8 cellular contexts compared by ENCODE assay signal in the genomic region with DNA sequence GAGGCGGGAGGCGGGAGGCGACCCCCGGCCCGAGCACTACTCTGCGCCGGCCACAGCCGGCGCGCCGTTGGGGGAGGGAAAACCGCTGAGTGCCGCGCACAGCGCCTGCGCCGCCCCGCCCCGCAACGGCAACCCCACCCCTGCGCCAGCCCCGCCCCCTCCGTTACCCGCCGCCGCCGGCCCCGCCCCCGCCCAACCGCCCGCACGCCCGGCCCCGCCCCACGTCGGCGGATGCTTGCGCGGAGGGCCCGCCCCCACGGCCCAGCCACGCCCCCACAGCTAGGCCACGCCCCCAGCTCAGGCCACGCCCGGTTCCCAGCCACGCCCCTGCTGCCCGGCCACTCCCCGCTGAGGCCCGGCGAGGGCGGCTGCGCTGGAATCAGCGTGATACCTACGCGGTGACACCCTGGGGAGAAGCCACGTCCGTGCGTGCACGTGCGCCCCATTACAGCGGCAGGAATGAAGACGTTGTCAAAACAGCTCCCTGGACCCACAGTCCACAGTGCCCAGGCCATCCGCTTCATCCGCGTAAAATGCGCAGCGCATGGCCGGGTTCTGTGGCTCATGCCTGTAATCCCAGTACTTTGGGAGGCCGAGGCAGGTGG. TPM values are rescaled to one million over a fixed set of nuclear protein-coding genes. Genes with fewer than 3 reads are reported as not detected.
DNase-seq lines count a peak whose midpoint lies in the region; ATAC-seq, FAIRE-seq and TF ChIP-seq lines count a peak whose summit lies in the region.

A gene (minus strand): TSS at position 91 of the 605 bp plus-strand sequence. CDS start 152 bp downstream, outside the sequence.

- no peak for TF ChIP-seq EP300 in A549 (IDR thresholded peaks at IDR 0.05)

- FAIRE-seq in A549 (lab: Jason Lieb, UNC), result no peak

- H3K27ac ChIP-seq in A549, result peak within 1 kb of the TSS; percentile 75 to 91
- H3K27ac ChIP-seq in right lobe of liver, result no peak within 1 kb of the TSS

- CTCF ChIA-PET in A549 (lab: Yijun Ruan, JAX), result interaction anchor here (0.9 to 6.1 kb wide), 5 partner anchors 13 to 111 kb away, joined by 3 to 40 read pairs (median 4); no protein-coding TSS in a partner anchor

- H3K4me3 ChIP-seq in A549, result peak within 1 kb of the TSS; percentile 81
- peak within 1 kb of the TSS; percentile 23 to 61 (median 37) for H3K4me3 ChIP-seq in right lobe of liver

- H3K9me3 ChIP-seq in A549 (peaks cover 16% of the 10 kb centered on the region), right lobe of liver (no peaks in the 10 kb centered on the region)

- no peak for TF ChIP-seq RAD21 in A549 (conservative IDR thresholded peaks at IDR 0.05 in 1 of 2, IDR thresholded peaks at IDR 0.05 in 1 of 2)

- intact Hi-C loops in right lobe of liver (cut with DNase I), result no loop called here

- TF ChIP-seq POLR2A in A549 (IDR thresholded peaks at IDR 0.05; ENCODE audit: low read length) (no peak; the same call in 1 of the 2 replicates), GM18526 (IDR thresholded peaks at IDR 0.05; ENCODE audit: extremely low read depth, insufficient read length) (peak; percentile 30), right lobe of liver (IDR thresholded peaks at IDR 0.05) (no peak)

- DNase-seq in A549 (ENCODE audit: low read depth in 1 of 2, low spot score in 1 of 2), result peak; percentile 68 to 90
- DNase-seq in NCI-H748 (lab: John Stamatoyannopoulos, UW; ENCODE audit: unreplicated experiment), result peak; percentile 77
- DNase-seq in activated CD4-positive, alpha-beta T cell treated with anti-CD3 and anti-CD28 coated beads, Interleukin-2, amount 50 U/mL, for 24 hours (ENCODE audit: low read depth in 1 of 2, low spot score in 1 of 2), result peak; percentile 89 to 96
- DNase-seq in dermis blood vessel endothelial cell, result peak; percentile 94
- DNase-seq in right lobe of liver, result peak; percentile 94 to 95 (median 95)
- DNase-seq in stimulated activated CD4-positive, alpha-beta T cell treated with anti-CD3 and anti-CD28 coated beads, Interleukin-4, amount 100 ng/mL, for 4 hours, result peak; percentile 89 to 96

- TF ChIP-seq CTCF in A549 (IDR thresholded peaks at IDR 0.05) (no peak), right lobe of liver (IDR thresholded peaks at IDR 0.05) (no peak)

- POLR2A ChIA-PET in A549 (lab: Yijun Ruan, JAX), result interaction anchor here (0.7 to 1.0 kb wide), 3 partner anchors 14 to 238 kb away, joined by 3 to 4 read pairs (median 3); no protein-coding TSS in a partner anchor

- H3K27me3 ChIP-seq in right lobe of liver, result no peaks in the 10 kb centered on the region

- peaks cover 0 to 5% (median 0%) of the 10 kb centered on the region in 4 donors for H3K36me3 ChIP-seq in right lobe of liver

- H3K4me1 ChIP-seq in A549 (peaks cover 13% of the 10 kb centered on the region), right lobe of liver (peaks cover 0 to 10% (median 2%) of the 10 kb centered on the region in 4 donors)

- H3K4me2 ChIP-seq in A549, result peak within 1 kb of the TSS; percentile 84

- peak; percentile 89 for ATAC-seq in A549
- peak; percentile 61 for ATAC-seq in HG03139 (IDR thresholded peaks at IDR 0.05; ENCODE audit: unreplicated experiment)
- peak; percentile 98 to 99 (median 99) for ATAC-seq in right lobe of liver

- WGBS in A549 (ENCODE audit: missing lambda C conversion rate), result 56% methylated on average over 12 of the region's 69 CpGs
- 43% methylated on average over 2 of the region's 69 CpGs for WGBS in right lobe of liver (ENCODE audit: insufficient coverage, low coverage, low lambda C conversion rate, missing lambda C conversion rate)

TF ChIP-seq in A549, 52 proteins besides CTCF, POLR2A, EP300 and RAD21:
- TF ChIP-seq, protein P1, sequence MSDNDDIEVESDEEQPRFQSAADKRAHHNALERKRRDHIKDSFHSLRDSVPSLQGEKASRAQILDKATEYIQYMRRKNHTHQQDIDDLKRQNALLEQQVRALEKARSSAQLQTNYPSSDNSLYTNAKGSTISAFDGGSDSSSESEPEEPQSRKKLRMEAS (IDR thresholded peaks at IDR 0.05), result peak; percentile 98
- TF ChIP-seq BHLHE40 (IDR thresholded peaks at IDR 0.05; ENCODE audit: low read depth, low read length) (peak; percentile 77), NPAS2 (CRISPR knock-in tag; IDR thresholded peaks at IDR 0.05; ENCODE audit: borderline replicate concordance) (peak; percentile 21; the same call in 1 of the 2 replicates), FOXS1 (CRISPR knock-in tag; IDR thresholded peaks at IDR 0.05) (no peak), TP53 (CRISPR knock-in tag; IDR thresholded peaks at IDR 0.05) (0 out of 2 replicates have a peak, but pooled peaks have one; percentile 35), CBX2 (IDR thresholded peaks at IDR 0.05; ENCODE audit: borderline replicate concordance, low read depth) (no peak), HOXB13 (CRISPR knock-in tag; IDR thresholded peaks at IDR 0.05; ENCODE audit: low read depth) (peak; percentile 40; the same call in 1 of the 2 replicates)
- TF ChIP-seq, protein P2, sequence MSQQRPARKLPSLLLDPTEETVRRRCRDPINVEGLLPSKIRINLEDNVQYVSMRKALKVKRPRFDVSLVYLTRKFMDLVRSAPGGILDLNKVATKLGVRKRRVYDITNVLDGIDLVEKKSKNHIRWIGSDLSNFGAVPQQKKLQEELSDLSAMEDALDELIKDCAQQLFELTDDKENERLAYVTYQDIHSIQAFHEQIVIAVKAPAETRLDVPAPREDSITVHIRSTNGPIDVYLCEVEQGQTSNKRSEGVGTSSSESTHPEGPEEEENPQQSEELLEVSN (IDR thresholded peaks at IDR 0.05; ENCODE audit: borderline replicate concordance, low read depth), result peak; percentile 96
- TF ChIP-seq, protein P3, sequence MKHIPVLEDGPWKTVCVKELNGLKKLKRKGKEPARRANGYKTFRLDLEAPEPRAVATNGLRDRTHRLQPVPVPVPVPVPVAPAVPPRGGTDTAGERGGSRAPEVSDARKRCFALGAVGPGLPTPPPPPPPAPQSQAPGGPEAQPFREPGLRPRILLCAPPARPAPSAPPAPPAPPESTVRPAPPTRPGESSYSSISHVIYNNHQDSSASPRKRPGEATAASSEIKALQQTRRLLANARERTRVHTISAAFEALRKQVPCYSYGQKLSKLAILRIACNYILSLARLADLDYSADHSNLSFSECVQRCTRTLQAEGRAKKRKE (CRISPR knock-in tag; IDR thresholded peaks at IDR 0.05; ENCODE audit: low read depth), result peak; percentile 66; the same call in 1 of the 2 replicates
- TF ChIP-seq, protein P4, sequence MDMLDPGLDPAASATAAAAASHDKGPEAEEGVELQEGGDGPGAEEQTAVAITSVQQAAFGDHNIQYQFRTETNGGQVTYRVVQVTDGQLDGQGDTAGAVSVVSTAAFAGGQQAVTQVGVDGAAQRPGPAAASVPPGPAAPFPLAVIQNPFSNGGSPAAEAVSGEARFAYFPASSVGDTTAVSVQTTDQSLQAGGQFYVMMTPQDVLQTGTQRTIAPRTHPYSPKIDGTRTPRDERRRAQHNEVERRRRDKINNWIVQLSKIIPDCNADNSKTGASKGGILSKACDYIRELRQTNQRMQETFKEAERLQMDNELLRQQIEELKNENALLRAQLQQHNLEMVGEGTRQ (IDR thresholded peaks at IDR 0.05), result peak; percentile 22; the same call in 1 of the 2 replicates

RNA-seq across cellular contexts. Expression of the gene that starts here (rescaled TPM):
- 7.1 and 7.3 TPM in 2 replicates for polyA plus RNA-seq in A549 (2011; rRNA removed)
- 3.6 and 3.8 TPM in 2 replicates for polyA plus RNA-seq in A549 (2012; cell fraction: cytosol; rRNA removed)
- polyA plus RNA-seq in A549 (2012; cell fraction: nucleus; rRNA removed), result 2.2 and 3.4 TPM in 2 replicates
- 5.1 to 6.1 TPM (median 5.6 TPM) in 3 replicates for polyA plus RNA-seq in A549 (2017; fragmentation: RNase III; extraction: RNeasy Plus Mini Kit Qiagen cat#74134 plus additional on column Dnase treatment)
- 2.0 and 2.9 TPM in 2 replicates for polyA minus RNA-seq in A549 (2011; rRNA and poly(A)+ RNA removed)
- total RNA-seq in dermis blood vessel endothelial cell, result 14.1 and 14.8 TPM in 2 replicates
- total RNA-seq in right lobe of liver, result 1 to 10 TPM; 2.9 to 5.1 (median 3.9) TPM

Comparison
In these comparisons a context has a peak if more than half of its experiments do, and no peak if none do; other contexts are left out.
1. H3K27ac ChIP-seq: peak in A549 (2 of 2); none in right lobe of liver (0 of 3).
2. Peak in every context shown above with its lines, with median percentiles within 50 percentile points of each other: ATAC-seq and DNase-seq.